In genomic region chr15:41620536-41621199, GRCh38 we compare ENCODE assay signal across 8 cellular contexts. TPM values are rescaled to one million over a fixed set of nuclear protein-coding genes. Genes with fewer than 3 reads are reported as not detected.
DNase-seq lines count a peak whose midpoint lies in the region; ATAC-seq and TF ChIP-seq lines count a peak whose summit lies in the region.

No MANE protein-coding gene starts in this region.

- peak overlapping the region; percentile 51 for H3K4me3 ChIP-seq in BE2C (ENCODE audit: low read depth, low read length)
- peak overlapping the region; percentile 44 to 61 for H3K4me3 ChIP-seq in left lung
- H3K4me3 ChIP-seq in thoracic aorta, result peak overlapping the region; percentile 82

- H3K9me3 ChIP-seq in BE2C, result no peaks in the 10 kb centered on the region
- H3K9me3 ChIP-seq in left lung, result peaks cover 0 to 10% of the 10 kb centered on the region in 2 donors
- H3K9me3 ChIP-seq in thoracic aorta, result no peaks in the 10 kb centered on the region

- peak overlapping the region; percentile 90 for H3K27ac ChIP-seq in angular gyrus (ENCODE audit: low read depth, low read length)
- peak overlapping the region; percentile 74 to 81 for H3K27ac ChIP-seq in left lung
- H3K27ac ChIP-seq in thoracic aorta, result peak overlapping the region; percentile 74 to 87

- H3K27me3 ChIP-seq in BE2C (0 out of 2 replicates have a peak, but pooled peaks cover 4% of the 10 kb centered on the region), left lung (no peaks in the 10 kb centered on the region), thoracic aorta (replicated peaks; ENCODE audit: insufficient read depth) (no peaks in the 10 kb centered on the region)

- DNase-seq in BE2C (no peak), HT-29 (ENCODE audit: low spot score) (peak; percentile 16), left lung (no peak), thoracic aorta (ENCODE audit: low spot score) (no peak), middle frontal gyrus (ENCODE audit: extremely low spot score, low spot score) (no peak), NCI-H526 treated with DMSO at 0.1 percent for 48 hours (lab: John Stamatoyannopoulos, UW) (no peak)

- H3K4me1 ChIP-seq in BE2C (no peaks in the 10 kb centered on the region), left lung (peaks cover 0 to 12% of the 10 kb centered on the region in 2 donors), thoracic aorta (ENCODE audit: control insufficient read depth in 1 of 2, low read depth in 2 of 2) (peaks cover 0 to 3% of the 10 kb centered on the region in 2 donors)

- TF ChIP-seq CTCF in BE2C (IDR thresholded peaks at IDR 0.05; ENCODE audit: low read depth, low read length), result no peak
- no peak for TF ChIP-seq CTCF in left lung (IDR thresholded peaks at IDR 0.05)
- no peak for TF ChIP-seq CTCF in thoracic aorta (IDR thresholded peaks at IDR 0.05)

- ATAC-seq in left lung, result no peak
- ATAC-seq in thoracic aorta (ENCODE audit: insufficient number of reproducible peaks, low FRiP score, low read depth), result no peak
- no peak for ATAC-seq in HG02885 (IDR thresholded peaks at IDR 0.05; ENCODE audit: poor library complexity, unreplicated experiment)

- intact Hi-C loops in left lung (cut with DNase I), result no loop called here

- H3K36me3 ChIP-seq in BE2C (no peaks in the 10 kb centered on the region), left lung (no peaks in the 10 kb centered on the region), thoracic aorta (no peaks in the 10 kb centered on the region)

RNA-seq across cellular contexts. Expression of gene MGA, which starts 39.5 kb away (rescaled TPM):
- polyA plus RNA-seq in BE2C (2012; ENCODE audit: insufficient read depth, insufficient read length, low read depth), result 10.3 TPM
- total RNA-seq in HT-29 (2014; rRNA removed; shearing (Covaris generic)), result 7.5 and 10.5 TPM in 2 replicates
- 10 to 100 TPM; 33.4 to 33.7 TPM for total RNA-seq in left lung
- total RNA-seq in thoracic aorta, result 10 to 100 TPM; 32.5 to 57.2 TPM
